ENCODE assay signal across 8 cellular contexts in genomic region chr3:98817546-98817945, GRCh38. TPM values are rescaled to one million over a fixed set of nuclear protein-coding genes. Genes with fewer than 3 reads are reported as not detected.
A peak's percentile ranks its signal among the peaks of the same experiment; 100 is the strongest.
DNase-seq lines count a peak whose midpoint lies in the region; ATAC-seq, FAIRE-seq and TF ChIP-seq lines count a peak whose summit lies in the region.

No MANE protein-coding gene starts in this region.

- peak; percentile 100 for FAIRE-seq in islet of Langerhans (lab: Jason Lieb, UNC)

- H3K27me3 ChIP-seq in body of pancreas (no peaks in the 10 kb centered on the region), tibial artery (no peaks in the 10 kb centered on the region)

- TF ChIP-seq POLR2A in body of pancreas (IDR thresholded peaks at IDR 0.05): no peak

- H3K4me3 ChIP-seq in body of pancreas (no peak overlapping the region), tibial artery (no peak overlapping the region)

- peak; percentile 31 for DNase-seq in DMS153 treated with DMSO at 0.1 percent for 48 hours (lab: John Stamatoyannopoulos, UW; ENCODE audit: unreplicated experiment)
- DNase-seq in NCI-H446 treated with DMSO at 0.1 percent for 48 hours (lab: John Stamatoyannopoulos, UW): peak; percentile 8
- no peak for DNase-seq in body of pancreas
- no peak for DNase-seq in tibial artery
- no peak for DNase-seq in kidney glomerular epithelial cell (lab: John Stamatoyannopoulos, UW)

- no peaks in the 10 kb centered on the region for H3K4me1 ChIP-seq in body of pancreas
- H3K4me1 ChIP-seq in tibial artery: no peaks in the 10 kb centered on the region

- H3K36me3 ChIP-seq in body of pancreas (replicated peaks in 1 of 2; ENCODE audit: insufficient read depth in 1 of 2, low read depth in 2 of 2): no peaks in the 10 kb centered on the region
- H3K36me3 ChIP-seq in tibial artery: peaks cover 7 to 16% (median 12%) of the 10 kb centered on the region in 3 donors

- H3K27ac ChIP-seq in body of pancreas (no peak overlapping the region), tibial artery (no peak overlapping the region)

- ATAC-seq in GM19395 (IDR thresholded peaks at IDR 0.05; ENCODE audit: unreplicated experiment) (peak; percentile 91), HG03442 (IDR thresholded peaks at IDR 0.05; ENCODE audit: unreplicated experiment) (peak; percentile 89), body of pancreas (peak; percentile 81)

- 7 to 21% methylated on average over 1 of the region's 1 CpG for WGBS in body of pancreas, 2 donors

- H3K9me3 ChIP-seq in body of pancreas (no peaks in the 10 kb centered on the region), tibial artery (no peaks in the 10 kb centered on the region)

- TF ChIP-seq CTCF in body of pancreas (IDR thresholded peaks at IDR 0.05) (peak; percentile 62 to 80 (median 76)), tibial artery (IDR thresholded peaks at IDR 0.05) (peak; percentile 79 to 86)

- intact Hi-C loops in body of pancreas (cut with DNase I): no loop called here
- intact Hi-C loops in tibial artery (cut with DNase I; ENCODE audit: low total_unique reads): no loop called here

RNA-seq across cellular contexts. Expression of gene ST3GAL6, which starts 54.4 kb away (rescaled TPM):
- total RNA-seq in body of pancreas: 10 to 100 TPM in 1 of 2 donors, 1 to 10 TPM in 1; 8.0 to 35.3 TPM

Comparison
In these comparisons a context has a peak if more than half of its experiments do, and no peak if none do; other contexts are left out.
1. DNase-seq: peak in DMS153 treated with DMSO at 0.1 percent for 48 hours (single experiment) and NCI-H446 treated with DMSO at 0.1 percent for 48 hours (single experiment); none in body of pancreas (0 of 4), tibial artery (0 of 2) and kidney glomerular epithelial cell (single experiment).
2. Peak in every context shown above with its lines, with median percentiles within 50 percentile points of each other: ATAC-seq.